In genomic region chr4:166169111-166169510, GRCh38 we compare ENCODE assay signal across 1 cellular context.
TF ChIP-seq lines count a peak whose summit lies in the region.

No MANE protein-coding gene starts in this region.

TF ChIP-seq in GM12878, 131 proteins besides CTCF, POLR2A, EP300 and RAD21 (continued from another document):
- TF ChIP-seq ZBTB4 (CRISPR knock-in tag; IDR thresholded peaks at IDR 0.05) (no peak), SMC3 (IDR thresholded peaks at IDR 0.05; ENCODE audit: borderline replicate concordance, low read length) (peak; percentile 36; the same call in 1 of the 2 replicates)
